ENCODE assay signal across 16 cellular contexts in the genomic region with DNA sequence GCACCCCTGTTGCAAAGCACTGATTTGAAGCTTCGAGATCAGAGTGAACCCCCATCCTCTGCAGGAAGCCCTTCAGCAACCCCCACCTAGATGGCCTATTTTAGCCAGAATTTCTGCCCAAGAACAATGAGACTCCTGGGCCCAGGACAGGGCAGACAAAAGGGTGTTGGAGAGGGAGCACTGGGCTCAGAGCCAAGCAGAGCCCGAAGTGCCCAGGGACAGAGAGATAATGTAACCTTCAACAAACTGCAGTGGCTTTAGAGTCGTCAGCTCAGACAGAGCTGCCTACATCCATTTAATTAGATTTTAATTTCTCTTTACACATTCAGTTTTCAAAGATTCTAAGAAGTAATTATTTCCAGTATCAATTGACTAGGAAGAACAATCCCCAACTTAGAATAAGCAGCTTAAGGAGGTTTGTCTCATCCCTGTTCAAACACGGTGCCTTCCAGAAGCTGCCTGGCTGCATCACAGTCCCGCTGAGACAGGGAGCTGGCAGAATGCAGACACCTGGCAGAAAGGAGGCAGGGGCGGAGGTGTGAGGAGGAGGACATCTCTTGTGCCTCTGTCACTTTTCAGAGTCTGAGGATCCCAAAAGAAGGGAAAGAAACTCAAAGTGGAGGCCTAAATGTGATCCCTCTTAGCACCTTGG.
"Had no signal": no experiment of that assay in that cellular context is flagged by ENCODE, and none has a peak within 500 bp of the region (broad histone marks: within the 10 kb centered on the region; RNA-seq: fewer than 3 reads in every experiment).

No MANE protein-coding gene starts in this region.

- H3K27ac Mint-ChIP-seq: activated naive CD4-positive, alpha-beta T cell treated with anti-CD3 and anti-CD28 coated beads, Interleukin-2, amount 50 U/mL, for 72 hours; activated T-helper 1 cell treated with anti-CD3 and anti-CD28 coated beads, Interleukin-12 subunit alpha, Interleukin-12 subunit beta, Interleukin-2, Interleukin-4 antibody, amounts not matched to agents 30 ng/mL and 10 ng/mL and 1 ng/mL, durations not matched to agents 14 hours and 24 hours and 36 hours; mesothelial cell of epicardium; natural killer cell treated with Interleukin-12 subunit alpha and Interleukin-12 subunit beta and Interleukin-15 and Interleukin-18, amount 100 ng/mL, for 72 hours had no signal

- H3K27ac ChIP-seq: dorsolateral prefrontal cortex, tibial artery, VCaP had no signal

- H3K4me1 Mint-ChIP-seq: mesothelial cell of epicardium had no signal

- H3K27me3 ChIP-seq: dorsolateral prefrontal cortex had no signal

- H3K4me3 ChIP-seq: dorsolateral prefrontal cortex, tibial artery had no signal

- H3K4me3 Mint-ChIP-seq: activated T-helper 1 cell treated with anti-CD3 and anti-CD28 coated beads, Interleukin-12 subunit alpha, Interleukin-12 subunit beta, Interleukin-2, Interleukin-4 antibody, amounts not matched to agents 30 ng/mL and 10 ng/mL and 1 ng/mL, durations not matched to agents 14 hours and 24 hours and 36 hours; mesothelial cell of epicardium; natural killer cell treated with Interleukin-12 subunit alpha and Interleukin-12 subunit beta and Interleukin-15 and Interleukin-18, amount 100 ng/mL, for 72 hours had no signal

- H3K9me3 ChIP-seq: tibial artery had no signal

- DNase-seq: activated CD4-positive, alpha-beta T cell treated with anti-CD3 and anti-CD28 coated beads, Interleukin-2, amount 50 U/mL, for 4 hours; activated gamma-delta T cell treated with Interleukin-2 at 50 U/mL for 16 hours; foreskin fibroblast; hypothalamus; islet precursor cell; retina; stimulated activated CD4-positive, alpha-beta T cell treated with anti-CD3 and anti-CD28 coated beads, Interleukin-2, amount 100 ng/mL, for 24 hours; stimulated activated naive CD4-positive, alpha-beta T cell treated with Interleukin-2 at 50 U/mL for 16 hours; T-helper 2 cell; tibial artery had no signal

- ATAC-seq: activated naive CD4-positive, alpha-beta T cell treated with anti-CD3 and anti-CD28 coated beads, Interleukin-2, amount 50 U/mL, for 72 hours; natural killer cell treated with Interleukin-12 subunit alpha and Interleukin-12 subunit beta and Interleukin-15 and Interleukin-18, amount 100 ng/mL, for 72 hours had no signal

- H3K36me3 Mint-ChIP-seq: mesothelial cell of epicardium had no signal

- H3K4me1 ChIP-seq: tibial artery had no signal

- H3K36me3 ChIP-seq: tibial artery had no signal
